Comparison of ENCODE assay signal across 14 cellular contexts in the genomic region with DNA sequence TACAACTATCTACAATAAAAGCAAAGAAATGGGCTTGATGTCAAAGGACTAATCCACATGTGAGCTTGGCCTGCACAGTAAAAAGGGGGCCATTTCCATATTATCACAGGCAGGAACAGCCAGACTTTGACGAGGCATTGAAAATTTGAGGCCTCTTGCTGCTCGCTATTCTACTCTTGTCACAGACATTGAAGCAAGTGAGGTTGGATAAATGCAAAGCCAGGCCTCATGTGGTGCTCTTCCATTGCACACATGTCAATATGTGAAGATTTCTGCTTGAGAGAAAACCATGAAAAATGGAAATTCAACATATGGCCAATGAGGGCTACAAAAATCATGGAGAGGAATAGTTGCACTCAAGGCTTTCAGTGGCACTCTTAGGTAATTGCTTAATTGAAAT.
"Had no signal": no experiment of that assay in that cellular context is flagged by ENCODE, and none has a peak within 500 bp of the region (broad histone marks: within the 10 kb centered on the region; RNA-seq: fewer than 3 reads in every experiment).

No MANE protein-coding gene starts in this region.

- H3K27ac ChIP-seq: adrenal gland, body of pancreas, epithelial cell of prostate, gastrocnemius medialis, skin epidermis, uterus, VCaP had no signal

- FAIRE-seq: kidney had no signal

- H3K36me3 ChIP-seq: adrenal gland, gastrocnemius medialis, tibial artery, uterus had no signal

- H3K4me1 Mint-ChIP-seq: activated CD4-positive, alpha-beta T cell treated with anti-CD3 and anti-CD28 coated beads, Interleukin-2, amount 10 ng/mL, durations not matched to agents 24 days and 14 days; central memory CD8-positive, alpha-beta T cell had no signal

- H3K27me3 ChIP-seq: adrenal gland, body of pancreas, gastrocnemius medialis, tibial artery, uterus had no signal

- H3K27me3 Mint-ChIP-seq: central memory CD8-positive, alpha-beta T cell had no signal

- H3K4me3 ChIP-seq: adrenal gland, body of pancreas, gastrocnemius medialis, skin epidermis, tibial artery, uterus had no signal

- H3K9me3 ChIP-seq: adrenal gland, body of pancreas, gastrocnemius medialis, tibial artery, uterus had no signal

- H3K27ac Mint-ChIP-seq: activated CD4-positive, alpha-beta T cell treated with anti-CD3 and anti-CD28 coated beads, Interleukin-2, amount 10 ng/mL, durations not matched to agents 24 days and 14 days had no signal

- DNase-seq: activated CD4-positive, alpha-beta T cell treated with anti-CD3 and anti-CD28 coated beads, Interleukin-2, amount 10 ng/mL, durations not matched to agents 24 days and 14 days; activated naive CD4-positive, alpha-beta T cell treated with anti-CD3 and anti-CD28 coated beads, Interleukin-2, amount 50 U/mL, for 16 hours; adrenal gland; body of pancreas; cortex of kidney; effector memory CD4-positive, alpha-beta T cell; gastrocnemius medialis; kidney; tibial artery; uterus had no signal

- H3K4me1 ChIP-seq: adrenal gland, body of pancreas, uterus had no signal

- H3K4me3 Mint-ChIP-seq: activated CD4-positive, alpha-beta T cell treated with anti-CD3 and anti-CD28 coated beads, Interleukin-2, amount 10 ng/mL, durations not matched to agents 24 days and 14 days; central memory CD8-positive, alpha-beta T cell had no signal

- H3K9me3 Mint-ChIP-seq: central memory CD8-positive, alpha-beta T cell had no signal
